Comparison of ENCODE assay signal across 12 cellular contexts in the genomic region with DNA sequence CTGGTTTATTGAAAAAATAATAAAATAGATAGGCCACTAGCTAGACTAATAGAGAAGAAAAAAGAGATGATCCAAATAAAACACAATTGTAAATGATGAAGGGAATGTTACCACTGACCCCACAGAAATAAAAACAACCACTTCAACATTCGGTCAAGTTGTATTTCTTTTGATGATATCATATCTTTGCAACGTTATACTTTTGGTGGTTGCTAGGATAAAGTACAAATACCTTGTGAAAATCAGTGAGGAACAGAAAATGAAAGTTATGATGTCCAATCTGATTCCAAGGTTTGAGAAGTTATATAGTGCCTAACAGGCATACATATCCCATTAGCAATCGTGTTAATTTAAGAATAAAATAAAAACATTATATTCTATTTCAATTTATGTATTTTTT.
"Had no signal": no experiment of that assay in that cellular context is flagged by ENCODE, and none has a peak within 500 bp of the region (broad histone marks: within the 10 kb centered on the region; RNA-seq: fewer than 3 reads in every experiment).

No MANE protein-coding gene starts in this region.

- H3K27ac Mint-ChIP-seq: stimulated activated naive B cell treated with anti-CD40 and anti-IgM and Interleukin-4, amounts not matched to agents 10 μg/mL and 1 μg/mL and 100 μg/mL, for 72 hours had no signal

- H3K27ac ChIP-seq: colonic mucosa, ovary, sigmoid colon had no signal

- H3K9me3 ChIP-seq: colonic mucosa, ovary, sigmoid colon, thyroid gland, uterus had no signal

- ATAC-seq: esophagus mucosa; stimulated activated naive B cell treated with anti-CD40 and anti-IgM and Interleukin-4, amounts not matched to agents 10 μg/mL and 1 μg/mL and 100 μg/mL, for 72 hours had no signal

- H3K4me3 Mint-ChIP-seq: neural crest cell; stimulated activated naive B cell treated with anti-CD40 and anti-IgM and Interleukin-4, amounts not matched to agents 10 μg/mL and 1 μg/mL and 100 μg/mL, for 72 hours had no signal

- H3K27me3 ChIP-seq: colonic mucosa, ovary, sigmoid colon, thyroid gland, uterus had no signal

- DNase-seq: activated CD4-positive, CD25-positive, alpha-beta regulatory T cell treated with anti-CD3 and anti-CD28 coated beads, Interleukin-2, amount 50 U/mL, for 72 hours; activated naive CD4-positive, alpha-beta T cell; activated T-cell treated with anti-CD3 and anti-CD28 coated beads for 4 hours; colonic mucosa; foreskin fibroblast; ovary; sigmoid colon; stimulated activated naive B cell treated with anti-CD40 and anti-IgM and Interleukin-4, amounts not matched to agents 10 μg/mL and 1 μg/mL and 100 μg/mL, for 72 hours; thyroid gland; uterus had no signal

- H3K4me3 ChIP-seq: colonic mucosa, ovary, sigmoid colon, thyroid gland, uterus had no signal

- H3K36me3 ChIP-seq: colonic mucosa, ovary, sigmoid colon, thyroid gland, uterus had no signal

- H3K4me1 ChIP-seq: colonic mucosa, sigmoid colon, uterus had no signal

- H3K4me1 Mint-ChIP-seq: neural crest cell had no signal
